In the genomic region with DNA sequence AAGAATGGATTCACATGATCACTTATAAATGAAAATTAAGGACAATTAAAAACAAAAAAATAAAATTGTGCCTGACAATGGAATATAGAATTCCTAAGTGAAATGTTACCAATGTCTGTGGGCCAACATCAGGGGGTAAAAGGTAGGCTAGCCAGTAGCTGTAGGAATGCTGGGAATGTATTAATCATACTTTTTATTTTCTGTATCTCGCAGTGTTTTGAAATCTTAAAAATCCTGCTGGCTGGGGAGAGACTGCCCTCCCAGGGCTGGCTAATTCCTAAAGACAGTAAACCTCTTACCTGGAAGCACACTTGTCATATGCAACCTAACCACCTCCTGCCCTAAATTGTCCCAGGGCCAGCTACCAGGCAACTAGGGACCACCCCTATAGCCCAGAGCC, we compare ENCODE assay signal across 1 cellular context.
TF ChIP-seq lines count a peak whose summit lies in the region.

No MANE protein-coding gene starts in this region.

TF ChIP-seq in SK-N-SH, 30 proteins besides CTCF, POLR2A, EP300 and RAD21 (continued from another document):
- TF ChIP-seq, protein P1, sequence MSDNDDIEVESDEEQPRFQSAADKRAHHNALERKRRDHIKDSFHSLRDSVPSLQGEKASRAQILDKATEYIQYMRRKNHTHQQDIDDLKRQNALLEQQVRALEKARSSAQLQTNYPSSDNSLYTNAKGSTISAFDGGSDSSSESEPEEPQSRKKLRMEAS (IDR thresholded peaks at IDR 0.05; ENCODE audit: low read depth) = no peak
- TF ChIP-seq RFX5 (IDR thresholded peaks at IDR 0.05; ENCODE audit: low read length) = no peak
- no peak for TF ChIP-seq FOXM1 (IDR thresholded peaks at IDR 0.05; ENCODE audit: low read depth)
- TF ChIP-seq EZH2phosphoT487 (IDR thresholded peaks at IDR 0.05; ENCODE audit: borderline replicate concordance, low read depth) = no peak
- TF ChIP-seq RCOR1 (IDR thresholded peaks at IDR 0.05; ENCODE audit: low read length) = no peak
- TF ChIP-seq SMC3 (IDR thresholded peaks at IDR 0.05; ENCODE audit: low read depth, low read length) = no peak
- no peak for TF ChIP-seq FOSL2 (IDR thresholded peaks at IDR 0.05; ENCODE audit: borderline replicate concordance, low read depth)
